ENCODE assay signal across 1 cellular context in genomic region chr19:48668332-48668731, GRCh38.
A peak's percentile ranks its signal among the peaks of the same experiment; 100 is the strongest.
TF ChIP-seq lines count a peak whose summit lies in the region.

No MANE protein-coding gene starts in this region.

TF ChIP-seq in K562, 482 proteins besides CTCF, POLR2A, EP300 and RAD21:
- TF ChIP-seq XRCC3 (IDR thresholded peaks at IDR 0.05) (no peak), USF1 (CRISPR knock-in tag; IDR thresholded peaks at IDR 0.05) (0 out of 2 replicates have a peak, but pooled peaks have one; percentile 10), ZBTB2 (IDR thresholded peaks at IDR 0.05) (no peak), ETV5 (CRISPR knock-in tag; IDR thresholded peaks at IDR 0.05; ENCODE audit: low read depth) (no peak), ZNF408 (CRISPR knock-in tag; IDR thresholded peaks at IDR 0.05; ENCODE audit: low read depth) (no peak), BRD9 (IDR thresholded peaks at IDR 0.05; ENCODE audit: low read depth, partially characterized antibody) (no peak), SMARCE1 (IDR thresholded peaks at IDR 0.05) (no peak), POLR2AphosphoS5 (IDR thresholded peaks at IDR 0.05; ENCODE audit: control insufficient read depth, insufficient read depth, low read depth, low read length) (no peak)
